Comparison of ENCODE assay signal across 28 cellular contexts in the genomic region with DNA sequence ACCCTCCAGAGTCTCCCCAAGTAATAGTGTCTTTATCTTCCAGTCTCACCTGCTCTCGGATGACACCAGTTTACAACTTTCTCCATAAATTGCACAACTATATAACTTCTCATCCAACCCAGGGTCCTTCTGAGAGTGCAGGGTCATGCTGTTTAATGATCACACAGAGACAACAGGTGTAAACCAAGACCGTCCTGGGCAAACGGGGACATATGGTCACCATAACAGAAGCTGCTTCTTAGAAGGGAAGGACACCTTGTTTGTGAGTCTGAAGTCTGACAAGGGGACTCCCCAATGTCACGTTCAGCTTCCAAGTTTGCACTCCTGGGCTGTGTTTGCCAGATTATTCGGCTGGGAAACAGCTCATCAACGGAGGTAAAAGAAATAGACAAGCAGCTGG.
"Had no signal": no experiment of that assay in that cellular context is flagged by ENCODE, and none has a peak within 500 bp of the region (broad histone marks: within the 10 kb centered on the region; RNA-seq: fewer than 3 reads in every experiment).

No MANE protein-coding gene starts in this region.

- H3K4me3 ChIP-seq: esophagus muscularis mucosa, gastrocnemius medialis, heart left ventricle had no signal

- ATAC-seq: activated T-cell treated with anti-CD3 and anti-CD28 coated beads, Interleukin-2, amount 50 U/mL, for 4 hours; activated T-helper 17 cell treated with anti-CD3 and anti-CD28 coated beads, Interleukin-2, amount 50 U/mL, for 72 hours; effector memory CD8-positive, alpha-beta T cell; foreskin keratinocyte; gastrocnemius medialis; heart left ventricle; T-helper 17 cell; WTC11 had no signal

- H3K27ac ChIP-seq: brain microvascular endothelial cell, esophagus muscularis mucosa, foreskin keratinocyte, gastrocnemius medialis, heart left ventricle had no signal

- H3K27me3 ChIP-seq: brain microvascular endothelial cell, heart left ventricle had no signal

- H3K9me3 ChIP-seq: esophagus muscularis mucosa, gastrocnemius medialis, heart left ventricle had no signal

- H3K4me1 ChIP-seq: esophagus muscularis mucosa, foreskin keratinocyte, gastrocnemius medialis had no signal

- DNase-seq: activated CD4-positive, alpha-beta memory T cell treated with anti-CD3 and anti-CD28 coated beads, Interleukin-2, amount 10 ng/mL, durations not matched to agents 7 days and 5 days; activated CD4-positive, alpha-beta T cell treated with anti-CD3 and anti-CD28 coated beads for 1 hour; activated CD4-positive, alpha-beta T cell treated with anti-CD3 and anti-CD28 coated beads for 4 hours; activated CD4-positive, alpha-beta T cell treated with anti-CD3 and anti-CD28 coated beads, Interleukin-2, amount 10 ng/mL, durations not matched to agents 7 days and 5 days; activated CD4-positive, alpha-beta T cell treated with anti-CD3 and anti-CD28 coated beads, Interleukin-2, amount 50 U/mL, for 4 hours; activated effector memory CD4-positive, alpha-beta T cell treated with Interleukin-2 at 50 U/mL for 16 hours; activated gamma-delta T cell treated with Interleukin-2 at 50 U/mL for 16 hours; activated naive CD4-positive, alpha-beta T cell treated with anti-CD3 and anti-CD28 coated beads, Interleukin-2, amount 50 U/mL, for 16 hours; activated naive CD4-positive, alpha-beta T cell treated with Interleukin-2 at 50 U/mL for 16 hours; activated T-cell treated with anti-CD3 and anti-CD28 coated beads, Interleukin-2, amount 50 U/mL, for 4 hours; amniotic stem cell; anterior cingulate cortex; brain microvascular endothelial cell; cortex of kidney; dermis blood vessel endothelial cell; effector CD4-positive, alpha-beta T cell; effector memory CD8-positive, alpha-beta T cell; erythroblast; foreskin keratinocyte; gastrocnemius medialis; glutamatergic neuron; heart left ventricle; T-helper 1 cell; T-helper 17 cell; T1000 had no signal

- H3K36me3 ChIP-seq: brain microvascular endothelial cell, esophagus muscularis mucosa, gastrocnemius medialis, heart left ventricle had no signal
